In genomic region chr18:69701305-69701704, GRCh38 we compare ENCODE assay signal across 19 cellular contexts.
A peak's percentile ranks its signal among the peaks of the same experiment; 100 is the strongest.
DNase-seq lines count a peak whose midpoint lies in the region; ATAC-seq, FAIRE-seq and TF ChIP-seq lines count a peak whose summit lies in the region.
"Had no signal": no experiment of that assay in that cellular context is flagged by ENCODE, and none has a peak within 500 bp of the region (broad histone marks: within the 10 kb centered on the region; RNA-seq: fewer than 3 reads in every experiment).

No MANE protein-coding gene starts in this region.

- TF ChIP-seq CTCF in HepG2 (CRISPR knock-in tag; IDR thresholded peaks at IDR 0.05) (no peak), right lobe of liver (IDR thresholded peaks at IDR 0.05) (no peak), K562 (IDR thresholded peaks at IDR 0.05 in 2 of 3, conservative IDR thresholded peaks at IDR 0.05 in 1 of 3; ENCODE audit: insufficient read depth in 2 of 3, low read depth in 1 of 3, low read length in 3 of 3) (no peak)

- CTCF ChIA-PET in HepG2 (lab: Yijun Ruan, JAX; ENCODE audit: low intra/inter-chr PET ratio, low total read pairs): no interaction called here
- CTCF ChIA-PET in K562 (lab: Yijun Ruan, JAX; ENCODE audit: low intra/inter-chr PET ratio): no interaction called here

- DNase-seq in HepG2 (ENCODE audit: low spot score) (no peak), right lobe of liver (no peak), K562 (ENCODE audit: extremely low read depth in 1 of 4, low spot score in 3 of 4) (no peak), Right ventricle myocardium inferior (ENCODE audit: missing footprints) (no peak), frontal cortex (ENCODE audit: low spot score in 2 of 2) (no peak)
- DNase-seq: ACHN; BE2C; C1 segment of cervical spinal cord; Caco-2; Calu3; CD4-positive, alpha-beta memory T cell; CD4-positive, CD25-positive, alpha-beta regulatory T cell; DMS79 treated with DMSO at 0.1 percent for 48 hours; GF-D8 had no signal

- H4K20me1 ChIP-seq in HepG2 (ENCODE audit: insufficient read depth, low read length): no peaks in the 10 kb centered on the region
- no peaks in the 10 kb centered on the region for H4K20me1 ChIP-seq in K562 (replicated peaks; ENCODE audit: control insufficient read depth, insufficient read depth, low read length)
- H4K20me1 ChIP-seq: BLaER1 had no signal

- H3K27me3 ChIP-seq in HepG2 (ENCODE audit: control insufficient read depth in 1 of 2, insufficient read depth in 2 of 2, low read length in 2 of 2): no peaks in the 10 kb centered on the region
- H3K27me3 ChIP-seq in right lobe of liver: no peaks in the 10 kb centered on the region
- H3K27me3 ChIP-seq in K562 (ENCODE audit: control insufficient read depth in 2 of 2, insufficient read depth in 2 of 2, low read length in 2 of 2): no peaks in the 10 kb centered on the region
- H3K27me3 ChIP-seq: BE2C, BLaER1 had no signal

- ATAC-seq in HepG2 (no peak), right lobe of liver (no peak), K562 (no peak), Right ventricle myocardium inferior (no peak)

- TF ChIP-seq POLR2A in HepG2 (IDR thresholded peaks at IDR 0.05; ENCODE audit: insufficient read depth in 1 of 2, low read depth in 2 of 2, low read length in 2 of 2) (no peak), right lobe of liver (IDR thresholded peaks at IDR 0.05) (no peak), K562 (conservative IDR thresholded peaks at IDR 0.05) (no peak)

- peaks cover 7% of the 10 kb centered on the region; the same call in 1 of the 2 replicates for H3K4me1 ChIP-seq in HepG2 (ENCODE audit: insufficient read depth, low read length)
- H3K4me1 ChIP-seq in right lobe of liver: no peaks in the 10 kb centered on the region
- no peaks in the 10 kb centered on the region for H3K4me1 ChIP-seq in K562 (replicated peaks in 1 of 2; ENCODE audit: control insufficient read depth in 2 of 2, insufficient read depth in 2 of 2, low read length in 2 of 2)
- H3K4me1 ChIP-seq: BE2C, BLaER1, Caco-2 had no signal

- H3K27ac ChIP-seq in HepG2 (ENCODE audit: extremely low read length, insufficient read depth, low read length): no peak overlapping the region
- H3K27ac ChIP-seq in right lobe of liver: no peak overlapping the region
- no peak overlapping the region for H3K27ac ChIP-seq in K562 (ENCODE audit: extremely low read depth, low read depth, low read length)
- H3K27ac ChIP-seq: 22Rv1, BLaER1 had no signal

- in situ Hi-C loops in HepG2 (cut with HindIII; ENCODE audit: extremely low pct_ligation_motif_present, low pct_unique_long_range_greater_than_20kb) (no loop called here), K562 (cut with MboI) (no loop called here)

- intact Hi-C loops in HepG2 (cut with micrococcal nuclease; ENCODE audit: unreplicated experiment): no loop called here
- intact Hi-C loops in right lobe of liver (cut with DNase I): no loop called here
- intact Hi-C loops in K562 (cut with micrococcal nuclease): no loop called here
- intact Hi-C loops in Right ventricle myocardium inferior (cut with DNase I): no loop called here

- TF ChIP-seq EP300 in HepG2 (IDR thresholded peaks at IDR 0.05; ENCODE audit: low read depth in 2 of 2, low read length in 2 of 2) (no peak), HepG2 (CRISPR knock-in tag; IDR thresholded peaks at IDR 0.05; ENCODE audit: borderline replicate concordance) (no peak), K562 (IDR thresholded peaks at IDR 0.05; ENCODE audit: low read length) (no peak)

- no peaks in the 10 kb centered on the region for H3K9me1 ChIP-seq in K562 (ENCODE audit: control insufficient read depth, insufficient read depth, low read length)

- WGBS in HepG2 (ENCODE audit: low lambda C conversion rate): 81% methylated on average over 2 of the region's 2 CpGs
- 56% methylated on average over 2 of the region's 2 CpGs for WGBS in right lobe of liver (ENCODE audit: insufficient coverage, low coverage, low lambda C conversion rate, missing lambda C conversion rate)
- 0% methylated on average over 2 of the region's 2 CpGs for WGBS in K562 (ENCODE audit: insufficient coverage, low coverage, missing lambda C conversion rate)

- H3K9me3 ChIP-seq in HepG2 (ENCODE audit: low read length): no peaks in the 10 kb centered on the region
- H3K9me3 ChIP-seq in right lobe of liver: no peaks in the 10 kb centered on the region
- H3K9me3 ChIP-seq in K562 (replicated peaks; ENCODE audit: control insufficient read depth, insufficient read depth, low read depth, low read length): no peaks in the 10 kb centered on the region
- H3K9me3 ChIP-seq: BE2C, BLaER1, Caco-2 had no signal

- no TSS peak for BruUV-seq in HepG2 (replicated peaks; lab: Mats Ljungman, UMichigan)
- BruUV-seq in K562 (replicated peaks; lab: Mats Ljungman, UMichigan): no TSS peak

- TF ChIP-seq RAD21 in HepG2 (CRISPR knock-in tag; IDR thresholded peaks at IDR 0.05) (no peak), K562 (CRISPR knock-in tag; conservative IDR thresholded peaks at IDR 0.05 in 1 of 2, IDR thresholded peaks at IDR 0.05 in 1 of 2) (no peak)

- POLR2A ChIA-PET in HepG2 (lab: Yijun Ruan, JAX) (no interaction called here), K562 (lab: Yijun Ruan, JAX) (no interaction called here)

- H3K9ac ChIP-seq in HepG2 (ENCODE audit: insufficient read depth, low read depth, low read length) (no peak overlapping the region), K562 (ENCODE audit: insufficient read depth in 1 of 2, low read depth in 2 of 2, low read length in 2 of 2) (no peak overlapping the region)
- H3K9ac ChIP-seq: BLaER1 had no signal

- no peak overlapping the region for H2AFZ ChIP-seq in HepG2 (ENCODE audit: low read length)
- H2AFZ ChIP-seq in K562 (ENCODE audit: low read depth, low read length): no peak overlapping the region

- H3K79me2 ChIP-seq in HepG2 (ENCODE audit: insufficient read depth, low read length) (no peaks in the 10 kb centered on the region), K562 (ENCODE audit: control insufficient read depth, insufficient read depth, low read length) (no peaks in the 10 kb centered on the region)

- H3K36me3 ChIP-seq in HepG2 (replicated peaks in 1 of 2; ENCODE audit: control insufficient read depth in 1 of 2, insufficient read depth in 2 of 2, low read length in 2 of 2): no peaks in the 10 kb centered on the region; a peak in 1 of 5 replicates
- no peaks in the 10 kb centered on the region for H3K36me3 ChIP-seq in right lobe of liver
- H3K36me3 ChIP-seq in K562 (ENCODE audit: control insufficient read depth, insufficient read depth, low read length): no peaks in the 10 kb centered on the region
- H3K36me3 ChIP-seq: BE2C, BLaER1 had no signal

- H3K4me2 ChIP-seq in HepG2 (ENCODE audit: low read depth, low read length) (no peak overlapping the region), K562 (ENCODE audit: insufficient read depth, low read length) (no peak overlapping the region)
- H3K4me2 ChIP-seq: BLaER1 had no signal

- FAIRE-seq in HepG2 (lab: Jason Lieb, UNC): no peak
- no peak for FAIRE-seq in K562 (lab: Jason Lieb, UNC)
- FAIRE-seq in frontal cortex (lab: Jason Lieb, UNC): no peak
- FAIRE-seq: G401.6, GM12891, GM19239 had no signal

- H3K4me3 ChIP-seq in HepG2 (replicated peaks in 1 of 3; ENCODE audit: insufficient read depth in 1 of 3, low read depth in 2 of 3, low read length in 3 of 3): no peak overlapping the region
- H3K4me3 ChIP-seq in right lobe of liver: no peak overlapping the region
- no peak overlapping the region for H3K4me3 ChIP-seq in K562
- H3K4me3 ChIP-seq: BLaER1 had no signal

TF ChIP-seq in K562, 482 proteins besides CTCF, POLR2A, EP300 and RAD21:
- TF ChIP-seq ZNF316 (IDR thresholded peaks at IDR 0.05): peak; percentile 84
- peak; percentile 81 for TF ChIP-seq MAFG (tag; conservative IDR thresholded peaks at IDR 0.05)
- TF ChIP-seq C11orf30 (IDR thresholded peaks at IDR 0.05; ENCODE audit: low read depth): peak; percentile 82
- TF ChIP-seq E2F3 (CRISPR knock-in tag; IDR thresholded peaks at IDR 0.05): no peak
- TF ChIP-seq MAFK (IDR thresholded peaks at IDR 0.05; ENCODE audit: low read length): peak; percentile 96
- TF ChIP-seq MAFF (IDR thresholded peaks at IDR 0.05; ENCODE audit: low read length): peak; percentile 92

Comparison
In these comparisons a context has a peak if more than half of its experiments do, and no peak if none do; other contexts are left out.
1. Of the 241 proteins assayed by ChIP-seq in both HepG2 and K562: peak only in HepG2: none; only in K562: MAFG; in both: MAFF and MAFK; in neither: 238.